Comparison of ENCODE assay signal across 11 cellular contexts in genomic region chr3:26621891-26622633, GRCh38. TPM values are rescaled to one million over a fixed set of nuclear protein-coding genes. Genes with fewer than 3 reads are reported as not detected.
DNase-seq lines count a peak whose midpoint lies in the region; ATAC-seq and TF ChIP-seq lines count a peak whose summit lies in the region.
"Had no signal": no experiment of that assay in that cellular context is flagged by ENCODE, and none has a peak within 500 bp of the region (broad histone marks: within the 10 kb centered on the region; RNA-seq: fewer than 3 reads in every experiment).

No MANE protein-coding gene starts in this region.

- H3K27me3 ChIP-seq in BLaER1 (peaks cover 69% of the 10 kb centered on the region), WERI-Rb-1 (ENCODE audit: insufficient read depth, low read depth, severe bottlenecking) (peaks cover 46% of the 10 kb centered on the region), iPS-15b (ENCODE audit: control insufficient read depth, insufficient read depth, low read length) (peaks cover 70% of the 10 kb centered on the region), ovary (no peaks in the 10 kb centered on the region)

- H3K4me3 ChIP-seq in BLaER1: peak overlapping the region; percentile 66
- peak overlapping the region; percentile 46 for H3K4me3 ChIP-seq in WERI-Rb-1 (ENCODE audit: low read depth, low read length)
- peak overlapping the region; percentile 93 for H3K4me3 ChIP-seq in iPS-15b (ENCODE audit: low read depth, low read length)
- H3K4me3 ChIP-seq in ovary: peak overlapping the region; percentile 14

- TF ChIP-seq CTCF in WERI-Rb-1 (IDR thresholded peaks at IDR 0.05; ENCODE audit: low read depth, low read length) (no peak), ovary (IDR thresholded peaks at IDR 0.05) (no peak)

- TF ChIP-seq POLR2A in ovary (IDR thresholded peaks at IDR 0.05): no peak

- peaks cover 35% of the 10 kb centered on the region for H4K20me1 ChIP-seq in BLaER1

- no peak overlapping the region for H3K27ac ChIP-seq in BLaER1
- H3K27ac ChIP-seq in WERI-Rb-1: no peak overlapping the region
- H3K27ac ChIP-seq in ovary: no peak overlapping the region

- intact Hi-C loops in ovary (cut with DNase I): no loop called here

- H3K4me1 ChIP-seq in BLaER1 (peaks cover 30% of the 10 kb centered on the region), iPS-15b (ENCODE audit: control insufficient read depth, insufficient read depth, low read length) (peaks cover 2% of the 10 kb centered on the region), ovary (ENCODE audit: insufficient read depth) (no peaks in the 10 kb centered on the region)

- H3K9me3 ChIP-seq in BLaER1 (peaks cover 12% of the 10 kb centered on the region), WERI-Rb-1 (ENCODE audit: severe bottlenecking) (no peaks in the 10 kb centered on the region), iPS-15b (ENCODE audit: control insufficient read depth, insufficient read depth, low read length) (no peaks in the 10 kb centered on the region), ovary (no peaks in the 10 kb centered on the region)

- peak overlapping the region; percentile 92 for H3K4me2 ChIP-seq in BLaER1

- no peaks in the 10 kb centered on the region for H3K36me3 ChIP-seq in BLaER1
- no peaks in the 10 kb centered on the region for H3K36me3 ChIP-seq in WERI-Rb-1
- H3K36me3 ChIP-seq in iPS-15b (ENCODE audit: control insufficient read depth, insufficient read depth, low read length): no peaks in the 10 kb centered on the region
- no peaks in the 10 kb centered on the region for H3K36me3 ChIP-seq in ovary

- 7 to 11% (median 10%) methylated on average over 27 of the region's 27 CpGs for WGBS in ovary, 3 donors

- no peak for TF ChIP-seq EP300 in ovary (IDR thresholded peaks at IDR 0.05)

- ATAC-seq in GM21381 (IDR thresholded peaks at IDR 0.05; ENCODE audit: unreplicated experiment) (no peak), GM18520 (IDR thresholded peaks at IDR 0.05; ENCODE audit: unreplicated experiment) (no peak), esophagus mucosa (no peak)
- ATAC-seq: stimulated activated naive B cell treated with anti-CD40 and anti-IgM and Interleukin-4, amounts not matched to agents 10 μg/mL and 1 μg/mL and 100 μg/mL, for 72 hours had no signal

- no peak for DNase-seq in WERI-Rb-1
- no peak for DNase-seq in ovary
- no peak for DNase-seq in SHP77 treated with DMSO at 0.1 percent for 48 hours (lab: John Stamatoyannopoulos, UW)
- DNase-seq: AML-193; stimulated activated naive B cell treated with anti-CD40 and anti-IgM and Interleukin-4, amounts not matched to agents 10 μg/mL and 1 μg/mL and 100 μg/mL, for 72 hours had no signal

- H3K9ac ChIP-seq in BLaER1 (no peak overlapping the region), iPS-15b (ENCODE audit: low read depth, low read length) (peak overlapping the region; percentile 37)

RNA-seq across cellular contexts. Expression of gene LRRC3B, which starts 0.5 kb away (rescaled TPM):
- total RNA-seq in ovary (1 to 10 TPM in 3 of 7 donors, under 1 TPM in 4; 0.28 to 2.5 (median 0.92) TPM), esophagus mucosa (not detected)
- polyA plus RNA-seq in ovary: 1 to 10 TPM in 1 of 2 donors, under 1 TPM in 1; 0.40 to 1.1 TPM
- total RNA-seq: myocyte had no signal

Comparison
In these comparisons a context has a peak if more than half of its experiments do, and no peak if none do; other contexts are left out.
1. H3K4me3 ChIP-seq: peak in every context shown above with its lines; median percentile 93 in iPS-15b; 66 in BLaER1; 46 in WERI-Rb-1; 14 in ovary.